In genomic region chr21:33642027-33642895, GRCh38 we compare ENCODE assay signal across 8 cellular contexts. TPM values are rescaled to one million over a fixed set of nuclear protein-coding genes. Genes with fewer than 3 reads are reported as not detected.
DNase-seq lines count a peak whose midpoint lies in the region; ATAC-seq and TF ChIP-seq lines count a peak whose summit lies in the region.

TSS of gene ITSN1 (plus strand) at chr21:33642501. CDS start at chr21:33718829, 76,328 bp downstream.

- H3K27ac ChIP-seq in prostate gland: peak within 1 kb of the TSS; percentile 88

- H3K27me3 Mint-ChIP-seq in T-helper 17 cell: peaks cover 8% of the 10 kb centered on the region

- H3K4me1 ChIP-seq in prostate gland (replicated peaks): no peaks in the 10 kb centered on the region

- TF ChIP-seq POLR2A in prostate gland (IDR thresholded peaks at IDR 0.05): peak; percentile 95

- H3K4me1 Mint-ChIP-seq in T-helper 17 cell: peaks cover 19% of the 10 kb centered on the region

- peak; percentile 85 for ATAC-seq in HG02938 (IDR thresholded peaks at IDR 0.05; ENCODE audit: unreplicated experiment)
- ATAC-seq in T-helper 17 cell: peak; percentile 89
- peak; percentile 93 for ATAC-seq in left ventricle myocardium superior

- intact Hi-C loops in left ventricle myocardium superior (cut with micrococcal nuclease): no loop called here
- intact Hi-C loops in prostate gland (cut with DNase I): loop anchor here (2.0 to 10.0 kb wide), 3 partner anchors 183 to 870 kb away; partner anchors contain the start of gene PAXBP1

- H3K4me3 Mint-ChIP-seq in T-helper 17 cell: peak within 1 kb of the TSS; percentile 98

- peak; percentile 97 for DNase-seq in GM13977 (ENCODE audit: low spot score)
- peak; percentile 99 for DNase-seq in NCI-H1694 treated with DMSO at 0.1 percent for 48 hours (lab: John Stamatoyannopoulos, UW)
- DNase-seq in T-helper 17 cell: peak; percentile 99 to 100 (median 99)
- peak; percentile 94 to 100 (median 100) for DNase-seq in anterior cingulate cortex (lab: John Stamatoyannopoulos, UW)
- peak; percentile 100 for DNase-seq in left ventricle myocardium superior
- peak; percentile 100 for DNase-seq in prostate gland (ENCODE audit: low spot score)
- peak; percentile 100 for DNase-seq in ureter (ENCODE audit: low spot score)

- H3K36me3 ChIP-seq in prostate gland: no peaks in the 10 kb centered on the region

- H3K9me3 ChIP-seq in T-helper 17 cell (ENCODE audit: control insufficient read depth, low read length, poor library complexity, severe bottlenecking) (no peaks in the 10 kb centered on the region), prostate gland (no peaks in the 10 kb centered on the region)

- under 1% methylated on average over 42 of the region's 71 CpGs for WGBS in prostate gland

- H3K27ac Mint-ChIP-seq in T-helper 17 cell: peak within 1 kb of the TSS; percentile 97

- no peaks in the 10 kb centered on the region for H3K27me3 ChIP-seq in prostate gland (replicated peaks; ENCODE audit: insufficient read depth)

- H3K36me3 Mint-ChIP-seq in T-helper 17 cell (ENCODE audit: low read depth): no peaks in the 10 kb centered on the region

- H3K4me3 ChIP-seq in prostate gland: peak within 1 kb of the TSS; percentile 83 to 97

- no peak for TF ChIP-seq CTCF in GM13977 (IDR thresholded peaks at IDR 0.05; ENCODE audit: extremely low read depth, insufficient read depth, missing control alignments)
- no peak for TF ChIP-seq CTCF in prostate gland (IDR thresholded peaks at IDR 0.05)

- in situ Hi-C loops in GM13977 (cut with MboI; ENCODE audit: low pct_unique_long_range_greater_than_20kb, low sequenced_read_pairs, unreplicated experiment): no loop called here

RNA-seq across cellular contexts. Expression of gene ITSN1, which starts in this region (rescaled TPM):
- total RNA-seq in T-helper 17 cell (1 to 10 TPM; 2.5 to 2.9 TPM), left ventricle myocardium superior (44.4 TPM), prostate gland (10 to 100 TPM; 14.8 to 44.9 TPM), ureter (52.5 TPM)

Comparison
In these comparisons a context has a peak if more than half of its experiments do, and no peak if none do; other contexts are left out.
1. Peak in every context shown above with its lines: DNase-seq, ATAC-seq, H3K4me3 ChIP-seq and H3K27ac ChIP-seq.
2. RNA of gene ITSN1 (total RNA-seq): 52.5 TPM in ureter (single experiment), 14.8 to 44.9 TPM in prostate gland and 44.4 TPM in left ventricle myocardium superior (single experiment); 2.5 to 2.9 TPM in T-helper 17 cell; every median in the first group is over 4 times any median in the second.